ENCODE assay signal across 2 cellular contexts in the genomic region with DNA sequence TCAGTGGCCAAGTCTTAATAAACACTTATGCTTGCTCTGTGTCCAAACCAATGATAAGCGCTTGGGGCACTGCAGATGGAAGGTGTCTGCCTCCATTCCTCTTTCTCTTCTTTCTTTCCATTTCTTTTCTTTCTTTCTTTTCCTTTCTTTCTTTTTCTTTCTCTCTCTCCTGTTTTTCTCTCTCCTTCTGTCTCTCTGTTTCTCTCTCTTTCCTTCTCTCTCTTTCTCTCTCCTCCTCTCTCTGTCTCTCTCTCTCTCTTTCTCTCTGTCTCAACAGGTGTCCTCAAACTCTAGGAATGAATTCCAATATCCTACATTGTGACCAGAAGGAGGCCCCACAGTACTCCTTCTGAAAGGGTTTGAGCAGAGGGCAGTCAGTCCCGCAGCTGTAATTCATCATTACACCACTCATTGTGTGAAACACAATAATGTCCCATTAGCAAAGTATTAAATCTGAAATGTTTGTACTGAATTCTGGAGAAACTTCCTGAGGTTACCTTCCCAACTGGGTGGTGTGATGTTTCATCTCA.
TF ChIP-seq lines count a peak whose summit lies in the region.

No MANE protein-coding gene starts in this region.

TF ChIP-seq in GM23338, 12 proteins besides CTCF, POLR2A, EP300 and RAD21 (continued from another document):
- TF ChIP-seq, protein P1, sequence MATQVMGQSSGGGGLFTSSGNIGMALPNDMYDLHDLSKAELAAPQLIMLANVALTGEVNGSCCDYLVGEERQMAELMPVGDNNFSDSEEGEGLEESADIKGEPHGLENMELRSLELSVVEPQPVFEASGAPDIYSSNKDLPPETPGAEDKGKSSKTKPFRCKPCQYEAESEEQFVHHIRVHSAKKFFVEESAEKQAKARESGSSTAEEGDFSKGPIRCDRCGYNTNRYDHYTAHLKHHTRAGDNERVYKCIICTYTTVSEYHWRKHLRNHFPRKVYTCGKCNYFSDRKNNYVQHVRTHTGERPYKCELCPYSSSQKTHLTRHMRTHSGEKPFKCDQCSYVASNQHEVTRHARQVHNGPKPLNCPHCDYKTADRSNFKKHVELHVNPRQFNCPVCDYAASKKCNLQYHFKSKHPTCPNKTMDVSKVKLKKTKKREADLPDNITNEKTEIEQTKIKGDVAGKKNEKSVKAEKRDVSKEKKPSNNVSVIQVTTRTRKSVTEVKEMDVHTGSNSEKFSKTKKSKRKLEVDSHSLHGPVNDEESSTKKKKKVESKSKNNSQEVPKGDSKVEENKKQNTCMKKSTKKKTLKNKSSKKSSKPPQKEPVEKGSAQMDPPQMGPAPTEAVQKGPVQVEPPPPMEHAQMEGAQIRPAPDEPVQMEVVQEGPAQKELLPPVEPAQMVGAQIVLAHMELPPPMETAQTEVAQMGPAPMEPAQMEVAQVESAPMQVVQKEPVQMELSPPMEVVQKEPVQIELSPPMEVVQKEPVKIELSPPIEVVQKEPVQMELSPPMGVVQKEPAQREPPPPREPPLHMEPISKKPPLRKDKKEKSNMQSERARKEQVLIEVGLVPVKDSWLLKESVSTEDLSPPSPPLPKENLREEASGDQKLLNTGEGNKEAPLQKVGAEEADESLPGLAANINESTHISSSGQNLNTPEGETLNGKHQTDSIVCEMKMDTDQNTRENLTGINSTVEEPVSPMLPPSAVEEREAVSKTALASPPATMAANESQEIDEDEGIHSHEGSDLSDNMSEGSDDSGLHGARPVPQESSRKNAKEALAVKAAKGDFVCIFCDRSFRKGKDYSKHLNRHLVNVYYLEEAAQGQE (IDR thresholded peaks at IDR 0.05; ENCODE audit: unreplicated experiment) = no peak
- TF ChIP-seq EZH2 (IDR thresholded peaks at IDR 0.05; ENCODE audit: low read depth, unreplicated experiment) = no peak
- TF ChIP-seq, protein P2, sequence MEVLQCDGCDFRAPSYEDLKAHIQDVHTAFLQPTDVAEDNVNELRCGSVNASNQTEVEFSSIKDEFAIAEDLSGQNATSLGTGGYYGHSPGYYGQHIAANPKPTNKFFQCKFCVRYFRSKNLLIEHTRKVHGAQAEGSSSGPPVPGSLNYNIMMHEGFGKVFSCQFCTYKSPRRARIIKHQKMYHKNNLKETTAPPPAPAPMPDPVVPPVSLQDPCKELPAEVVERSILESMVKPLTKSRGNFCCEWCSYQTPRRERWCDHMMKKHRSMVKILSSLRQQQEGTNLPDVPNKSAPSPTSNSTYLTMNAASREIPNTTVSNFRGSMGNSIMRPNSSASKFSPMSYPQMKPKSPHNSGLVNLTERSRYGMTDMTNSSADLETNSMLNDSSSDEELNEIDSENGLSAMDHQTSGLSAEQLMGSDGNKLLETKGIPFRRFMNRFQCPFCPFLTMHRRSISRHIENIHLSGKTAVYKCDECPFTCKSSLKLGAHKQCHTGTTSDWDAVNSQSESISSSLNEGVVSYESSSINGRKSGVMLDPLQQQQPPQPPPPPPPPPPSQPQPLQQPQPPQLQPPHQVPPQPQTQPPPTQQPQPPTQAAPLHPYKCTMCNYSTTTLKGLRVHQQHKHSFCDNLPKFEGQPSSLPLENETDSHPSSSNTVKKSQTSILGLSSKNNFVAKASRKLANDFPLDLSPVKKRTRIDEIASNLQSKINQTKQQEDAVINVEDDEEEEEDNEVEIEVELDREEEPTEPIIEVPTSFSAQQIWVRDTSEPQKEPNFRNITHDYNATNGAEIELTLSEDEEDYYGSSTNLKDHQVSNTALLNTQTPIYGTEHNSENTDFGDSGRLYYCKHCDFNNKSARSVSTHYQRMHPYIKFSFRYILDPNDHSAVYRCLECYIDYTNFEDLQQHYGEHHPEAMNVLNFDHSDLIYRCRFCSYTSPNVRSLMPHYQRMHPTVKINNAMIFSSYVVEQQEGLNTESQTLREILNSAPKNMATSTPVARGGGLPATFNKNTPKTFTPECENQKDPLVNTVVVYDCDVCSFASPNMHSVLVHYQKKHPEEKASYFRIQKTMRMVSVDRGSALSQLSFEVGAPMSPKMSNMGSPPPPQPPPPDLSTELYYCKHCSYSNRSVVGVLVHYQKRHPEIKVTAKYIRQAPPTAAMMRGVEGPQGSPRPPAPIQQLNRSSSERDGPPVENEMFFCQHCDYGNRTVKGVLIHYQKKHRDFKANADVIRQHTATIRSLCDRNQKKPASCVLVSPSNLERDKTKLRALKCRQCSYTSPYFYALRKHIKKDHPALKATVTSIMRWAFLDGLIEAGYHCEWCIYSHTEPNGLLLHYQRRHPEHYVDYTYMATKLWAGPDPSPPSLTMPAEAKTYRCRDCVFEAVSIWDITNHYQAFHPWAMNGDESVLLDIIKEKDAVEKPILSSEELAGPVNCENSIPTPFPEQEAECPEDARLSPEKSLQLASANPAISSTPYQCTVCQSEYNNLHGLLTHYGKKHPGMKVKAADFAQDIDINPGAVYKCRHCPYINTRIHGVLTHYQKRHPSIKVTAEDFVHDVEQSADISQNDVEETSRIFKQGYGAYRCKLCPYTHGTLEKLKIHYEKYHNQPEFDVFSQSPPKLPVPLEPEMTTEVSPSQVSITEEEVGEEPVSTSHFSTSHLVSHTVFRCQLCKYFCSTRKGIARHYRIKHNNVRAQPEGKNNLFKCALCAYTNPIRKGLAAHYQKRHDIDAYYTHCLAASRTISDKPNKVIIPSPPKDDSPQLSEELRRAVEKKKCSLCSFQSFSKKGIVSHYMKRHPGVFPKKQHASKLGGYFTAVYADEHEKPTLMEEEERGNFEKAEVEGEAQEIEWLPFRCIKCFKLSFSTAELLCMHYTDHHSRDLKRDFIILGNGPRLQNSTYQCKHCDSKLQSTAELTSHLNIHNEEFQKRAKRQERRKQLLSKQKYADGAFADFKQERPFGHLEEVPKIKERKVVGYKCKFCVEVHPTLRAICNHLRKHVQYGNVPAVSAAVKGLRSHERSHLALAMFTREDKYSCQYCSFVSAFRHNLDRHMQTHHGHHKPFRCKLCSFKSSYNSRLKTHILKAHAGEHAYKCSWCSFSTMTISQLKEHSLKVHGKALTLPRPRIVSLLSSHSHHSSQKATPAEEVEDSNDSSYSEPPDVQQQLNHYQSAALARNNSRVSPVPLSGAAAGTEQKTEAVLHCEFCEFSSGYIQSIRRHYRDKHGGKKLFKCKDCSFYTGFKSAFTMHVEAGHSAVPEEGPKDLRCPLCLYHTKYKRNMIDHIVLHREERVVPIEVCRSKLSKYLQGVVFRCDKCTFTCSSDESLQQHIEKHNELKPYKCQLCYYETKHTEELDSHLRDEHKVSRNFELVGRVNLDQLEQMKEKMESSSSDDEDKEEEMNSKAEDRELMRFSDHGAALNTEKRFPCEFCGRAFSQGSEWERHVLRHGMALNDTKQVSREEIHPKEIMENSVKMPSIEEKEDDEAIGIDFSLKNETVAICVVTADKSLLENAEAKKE (CRISPR knock-in tag; IDR thresholded peaks at IDR 0.05) = no peak

TF ChIP-seq in WTC11, 78 proteins besides CTCF, POLR2A, EP300 and RAD21 (continued from another document):
- TF ChIP-seq, protein P3, sequence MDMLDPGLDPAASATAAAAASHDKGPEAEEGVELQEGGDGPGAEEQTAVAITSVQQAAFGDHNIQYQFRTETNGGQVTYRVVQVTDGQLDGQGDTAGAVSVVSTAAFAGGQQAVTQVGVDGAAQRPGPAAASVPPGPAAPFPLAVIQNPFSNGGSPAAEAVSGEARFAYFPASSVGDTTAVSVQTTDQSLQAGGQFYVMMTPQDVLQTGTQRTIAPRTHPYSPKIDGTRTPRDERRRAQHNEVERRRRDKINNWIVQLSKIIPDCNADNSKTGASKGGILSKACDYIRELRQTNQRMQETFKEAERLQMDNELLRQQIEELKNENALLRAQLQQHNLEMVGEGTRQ (CRISPR knock-in tag; IDR thresholded peaks at IDR 0.05) = no peak
- TF ChIP-seq, protein P4, sequence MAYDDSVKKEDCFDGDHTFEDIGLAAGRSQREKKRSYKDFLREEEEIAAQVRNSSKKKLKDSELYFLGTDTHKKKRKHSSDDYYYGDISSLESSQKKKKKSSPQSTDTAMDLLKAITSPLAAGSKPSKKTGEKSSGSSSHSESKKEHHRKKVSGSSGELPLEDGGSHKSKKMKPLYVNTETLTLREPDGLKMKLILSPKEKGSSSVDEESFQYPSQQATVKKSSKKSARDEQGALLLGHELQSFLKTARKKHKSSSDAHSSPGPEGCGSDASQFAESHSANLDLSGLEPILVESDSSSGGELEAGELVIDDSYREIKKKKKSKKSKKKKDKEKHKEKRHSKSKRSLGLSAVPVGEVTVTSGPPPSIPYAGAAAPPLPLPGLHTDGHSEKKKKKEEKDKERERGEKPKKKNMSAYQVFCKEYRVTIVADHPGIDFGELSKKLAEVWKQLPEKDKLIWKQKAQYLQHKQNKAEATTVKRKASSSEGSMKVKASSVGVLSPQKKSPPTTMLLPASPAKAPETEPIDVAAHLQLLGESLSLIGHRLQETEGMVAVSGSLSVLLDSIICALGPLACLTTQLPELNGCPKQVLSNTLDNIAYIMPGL (CRISPR knock-in tag; IDR thresholded peaks at IDR 0.05) = no peak
- TF ChIP-seq, protein P5, sequence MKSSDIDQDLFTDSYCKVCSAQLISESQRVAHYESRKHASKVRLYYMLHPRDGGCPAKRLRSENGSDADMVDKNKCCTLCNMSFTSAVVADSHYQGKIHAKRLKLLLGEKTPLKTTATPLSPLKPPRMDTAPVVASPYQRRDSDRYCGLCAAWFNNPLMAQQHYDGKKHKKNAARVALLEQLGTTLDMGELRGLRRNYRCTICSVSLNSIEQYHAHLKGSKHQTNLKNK (CRISPR knock-in tag; IDR thresholded peaks at IDR 0.05) = no peak
- no peak for TF ChIP-seq TEAD1 (CRISPR knock-in tag; IDR thresholded peaks at IDR 0.05)
- no peak for TF ChIP-seq GRHL2 (CRISPR knock-in tag; IDR thresholded peaks at IDR 0.05; ENCODE audit: insufficient replicate concordance, severe bottlenecking)
- TF ChIP-seq, protein P6, sequence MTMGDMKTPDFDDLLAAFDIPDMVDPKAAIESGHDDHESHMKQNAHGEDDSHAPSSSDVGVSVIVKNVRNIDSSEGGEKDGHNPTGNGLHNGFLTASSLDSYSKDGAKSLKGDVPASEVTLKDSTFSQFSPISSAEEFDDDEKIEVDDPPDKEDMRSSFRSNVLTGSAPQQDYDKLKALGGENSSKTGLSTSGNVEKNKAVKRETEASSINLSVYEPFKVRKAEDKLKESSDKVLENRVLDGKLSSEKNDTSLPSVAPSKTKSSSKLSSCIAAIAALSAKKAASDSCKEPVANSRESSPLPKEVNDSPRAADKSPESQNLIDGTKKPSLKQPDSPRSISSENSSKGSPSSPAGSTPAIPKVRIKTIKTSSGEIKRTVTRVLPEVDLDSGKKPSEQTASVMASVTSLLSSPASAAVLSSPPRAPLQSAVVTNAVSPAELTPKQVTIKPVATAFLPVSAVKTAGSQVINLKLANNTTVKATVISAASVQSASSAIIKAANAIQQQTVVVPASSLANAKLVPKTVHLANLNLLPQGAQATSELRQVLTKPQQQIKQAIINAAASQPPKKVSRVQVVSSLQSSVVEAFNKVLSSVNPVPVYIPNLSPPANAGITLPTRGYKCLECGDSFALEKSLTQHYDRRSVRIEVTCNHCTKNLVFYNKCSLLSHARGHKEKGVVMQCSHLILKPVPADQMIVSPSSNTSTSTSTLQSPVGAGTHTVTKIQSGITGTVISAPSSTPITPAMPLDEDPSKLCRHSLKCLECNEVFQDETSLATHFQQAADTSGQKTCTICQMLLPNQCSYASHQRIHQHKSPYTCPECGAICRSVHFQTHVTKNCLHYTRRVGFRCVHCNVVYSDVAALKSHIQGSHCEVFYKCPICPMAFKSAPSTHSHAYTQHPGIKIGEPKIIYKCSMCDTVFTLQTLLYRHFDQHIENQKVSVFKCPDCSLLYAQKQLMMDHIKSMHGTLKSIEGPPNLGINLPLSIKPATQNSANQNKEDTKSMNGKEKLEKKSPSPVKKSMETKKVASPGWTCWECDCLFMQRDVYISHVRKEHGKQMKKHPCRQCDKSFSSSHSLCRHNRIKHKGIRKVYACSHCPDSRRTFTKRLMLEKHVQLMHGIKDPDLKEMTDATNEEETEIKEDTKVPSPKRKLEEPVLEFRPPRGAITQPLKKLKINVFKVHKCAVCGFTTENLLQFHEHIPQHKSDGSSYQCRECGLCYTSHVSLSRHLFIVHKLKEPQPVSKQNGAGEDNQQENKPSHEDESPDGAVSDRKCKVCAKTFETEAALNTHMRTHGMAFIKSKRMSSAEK (CRISPR knock-in tag; IDR thresholded peaks at IDR 0.05; ENCODE audit: borderline replicate concordance) = no peak
- TF ChIP-seq, protein P7, sequence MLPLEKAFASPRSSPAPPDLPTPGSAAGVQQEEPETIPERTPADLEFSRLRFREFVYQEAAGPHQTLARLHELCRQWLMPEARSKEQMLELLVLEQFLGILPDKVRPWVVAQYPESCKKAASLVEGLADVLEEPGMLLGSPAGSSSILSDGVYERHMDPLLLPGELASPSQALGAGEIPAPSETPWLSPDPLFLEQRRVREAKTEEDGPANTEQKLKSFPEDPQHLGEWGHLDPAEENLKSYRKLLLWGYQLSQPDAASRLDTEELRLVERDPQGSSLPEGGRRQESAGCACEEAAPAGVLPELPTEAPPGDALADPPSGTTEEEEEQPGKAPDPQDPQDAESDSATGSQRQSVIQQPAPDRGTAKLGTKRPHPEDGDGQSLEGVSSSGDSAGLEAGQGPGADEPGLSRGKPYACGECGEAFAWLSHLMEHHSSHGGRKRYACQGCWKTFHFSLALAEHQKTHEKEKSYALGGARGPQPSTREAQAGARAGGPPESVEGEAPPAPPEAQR (CRISPR knock-in tag; IDR thresholded peaks at IDR 0.05) = no peak
